In genomic region chr4:2059034-2059725, GRCh38 we compare ENCODE assay signal across 8 cellular contexts. TPM values are rescaled to one million over a fixed set of nuclear protein-coding genes. Genes with fewer than 3 reads are reported as not detected.
DNase-seq lines count a peak whose midpoint lies in the region; ATAC-seq and TF ChIP-seq lines count a peak whose summit lies in the region.

A gene with protein sequence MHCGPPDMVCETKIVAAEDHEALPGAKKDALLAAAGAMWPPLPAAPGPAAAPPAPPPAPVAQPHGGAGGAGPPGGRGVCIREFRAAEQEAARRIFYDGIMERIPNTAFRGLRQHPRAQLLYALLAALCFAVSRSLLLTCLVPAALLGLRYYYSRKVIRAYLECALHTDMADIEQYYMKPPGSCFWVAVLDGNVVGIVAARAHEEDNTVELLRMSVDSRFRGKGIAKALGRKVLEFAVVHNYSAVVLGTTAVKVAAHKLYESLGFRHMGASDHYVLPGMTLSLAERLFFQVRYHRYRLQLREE (plus strand): TSS chr4:2059327. CDS start chr4:2059512, 185 bp downstream.

- H3K4me3 Mint-ChIP-seq in IgD-negative memory B cell: peak within 1 kb of the TSS in 3 of 4 donors; percentile 52 to 79 (median 73)
- peak within 1 kb of the TSS in 1 of 8 donors; percentile 21 for H3K4me3 Mint-ChIP-seq in CD4-positive, alpha-beta memory T cell

- ATAC-seq in HG03108 (IDR thresholded peaks at IDR 0.05; ENCODE audit: unreplicated experiment) (no peak), HG03571 (IDR thresholded peaks at IDR 0.05; ENCODE audit: unreplicated experiment) (no peak)

- peaks cover 29% of the 10 kb centered on the region for H3K36me3 ChIP-seq in neuron (ENCODE audit: insufficient read depth, low read length)
- H3K36me3 ChIP-seq in CD4-positive, alpha-beta memory T cell (ENCODE audit: insufficient read depth, low read length): no peaks in the 10 kb centered on the region

- peak within 1 kb of the TSS; percentile 44 for H3K4me3 ChIP-seq in fibroblast of the aortic adventitia (ENCODE audit: low read depth, low read length)
- peak within 1 kb of the TSS; percentile 73 for H3K4me3 ChIP-seq in neuron (ENCODE audit: low read length)
- H3K4me3 ChIP-seq in CD4-positive, alpha-beta memory T cell (ENCODE audit: low read length in 2 of 2): no peak within 1 kb of the TSS

- H3K27me3 Mint-ChIP-seq in IgD-negative memory B cell: peaks cover 23% of the 10 kb centered on the region
- peaks cover 19 to 22% of the 10 kb centered on the region in 2 donors for H3K27me3 Mint-ChIP-seq in CD4-positive, alpha-beta memory T cell

- H2AFZ ChIP-seq in neuron (ENCODE audit: low read depth, low read length): no peak within 1 kb of the TSS

- H3K27me3 ChIP-seq in neuron (ENCODE audit: insufficient read depth, low read length): no peaks in the 10 kb centered on the region
- H3K27me3 ChIP-seq in CD4-positive, alpha-beta memory T cell (ENCODE audit: insufficient read depth, low read length): peaks cover 4% of the 10 kb centered on the region

- H3K27ac Mint-ChIP-seq in IgD-negative memory B cell: no peak within 1 kb of the TSS
- H3K27ac Mint-ChIP-seq in CD4-positive, alpha-beta memory T cell: no peak within 1 kb of the TSS

- H3K9me3 Mint-ChIP-seq in IgD-negative memory B cell: no peaks in the 10 kb centered on the region
- peaks cover 0 to 2% (median 0%) of the 10 kb centered on the region in 8 donors for H3K9me3 Mint-ChIP-seq in CD4-positive, alpha-beta memory T cell

- H3K36me3 Mint-ChIP-seq in IgD-negative memory B cell: no peaks in the 10 kb centered on the region
- H3K36me3 Mint-ChIP-seq in CD4-positive, alpha-beta memory T cell: no peaks in the 10 kb centered on the region

- no peak within 1 kb of the TSS for H3K27ac ChIP-seq in CD4-positive, alpha-beta memory T cell (ENCODE audit: low read depth, low read length)

- POLR2A ChIA-PET in CD4-positive, alpha-beta memory T cell (lab: Charles Lee; ENCODE audit: partially characterized antibody): interaction anchor here (0.6 kb wide), 1 partner anchor 28 kb away, joined by 3 read pairs; no protein-coding TSS in a partner anchor

- H3K9me3 ChIP-seq in neuron (ENCODE audit: low read length): no peaks in the 10 kb centered on the region
- H3K9me3 ChIP-seq in CD4-positive, alpha-beta memory T cell (ENCODE audit: control insufficient read depth in 1 of 2, low read length in 2 of 2): no peaks in the 10 kb centered on the region

- H3K4me1 Mint-ChIP-seq in IgD-negative memory B cell: peaks cover 1 to 12% (median 2%) of the 10 kb centered on the region in 3 donors
- H3K4me1 Mint-ChIP-seq in CD4-positive, alpha-beta memory T cell: peaks cover 0 to 8% (median 2%) of the 10 kb centered on the region in 4 donors

- CTCF ChIA-PET in CD4-positive, alpha-beta memory T cell (lab: Charles Lee; ENCODE audit: partially characterized antibody): no interaction called here

- peaks cover 26% of the 10 kb centered on the region for H3K4me1 ChIP-seq in neuron (ENCODE audit: insufficient read depth, low read length)
- H3K4me1 ChIP-seq in CD4-positive, alpha-beta memory T cell (ENCODE audit: insufficient read depth, low read length): no peaks in the 10 kb centered on the region

- DNase-seq in CD1c-positive myeloid dendritic cell (ENCODE audit: extremely low spot score): peak; percentile 67
- DNase-seq in SW 1271 (lab: John Stamatoyannopoulos, UW): peak; percentile 15 to 22
- DNase-seq in fibroblast of the aortic adventitia (ENCODE audit: low read depth): no peak
- no peak for DNase-seq in CD4-positive, alpha-beta memory T cell

- TF ChIP-seq CTCF in fibroblast of the aortic adventitia (IDR thresholded peaks at IDR 0.05; ENCODE audit: insufficient read depth, low read length): no peak

- intact Hi-C loops in CD4-positive, alpha-beta memory T cell (cut with micrococcal nuclease): no loop called here

RNA-seq across cellular contexts. Expression of the gene that starts here (rescaled TPM):
- polyA plus RNA-seq in IgD-negative memory B cell: not detected
- 0.09 and 0.25 TPM in 2 replicates for total RNA-seq in fibroblast of the aortic adventitia (ENCODE audit: low replicate concordance)
- total RNA-seq in CD4-positive, alpha-beta memory T cell: not detected
- polyA plus RNA-seq in CD4-positive, alpha-beta memory T cell: not detected

Comparison
In these comparisons a context has a peak if more than half of its experiments do, and no peak if none do; other contexts are left out.
1. DNase-seq: peak in CD1c-positive myeloid dendritic cell (single experiment) and SW 1271 (2 of 2); none in fibroblast of the aortic adventitia (single experiment) and CD4-positive, alpha-beta memory T cell (0 of 5).
2. H3K4me3 ChIP-seq: peak in fibroblast of the aortic adventitia (single experiment) and neuron (single experiment); none in CD4-positive, alpha-beta memory T cell (0 of 2).